Comparison of ENCODE assay signal across 1 cellular context in genomic region chr1:2133039-2133878, GRCh38.
A peak's percentile ranks its signal among the peaks of the same experiment; 100 is the strongest.
TF ChIP-seq lines count a peak whose summit lies in the region.

No MANE protein-coding gene starts in this region.

TF ChIP-seq in K562, 482 proteins besides CTCF, POLR2A, EP300 and RAD21 (continued from another document and continues in another):
- no peak for TF ChIP-seq CHD7 (IDR thresholded peaks at IDR 0.05; ENCODE audit: low read depth, low read length)
- no peak for TF ChIP-seq THRAP3 (IDR thresholded peaks at IDR 0.05; ENCODE audit: borderline replicate concordance)
- TF ChIP-seq TRIM28 (IDR thresholded peaks at IDR 0.05), result no peak
- 0 out of 2 replicates have a peak, but pooled peaks have one; percentile 12 for TF ChIP-seq MBD2 (IDR thresholded peaks at IDR 0.05; ENCODE audit: borderline replicate concordance, low read depth)
- TF ChIP-seq CCAR2 (IDR thresholded peaks at IDR 0.05; ENCODE audit: low read depth, low read length), result no peak
- no peak for TF ChIP-seq RFX5 (IDR thresholded peaks at IDR 0.05; ENCODE audit: low read depth, low read length)
- TF ChIP-seq U2AF1 (optimal IDR thresholded peaks at IDR 0.05; ENCODE audit: low read depth, low read length), result no peak
- TF ChIP-seq HMBOX1 (IDR thresholded peaks at IDR 0.05), result no peak
- no peak for TF ChIP-seq ETS2 (tag; IDR thresholded peaks at IDR 0.05; ENCODE audit: borderline replicate concordance, poor library complexity, severe bottlenecking)
- no peak for TF ChIP-seq NR3C1 (CRISPR knock-in tag; IDR thresholded peaks at IDR 0.05)
- TF ChIP-seq CHD4 (IDR thresholded peaks at IDR 0.05; ENCODE audit: insufficient read depth, insufficient replicate concordance, low read depth, low read length, poor library complexity, severe bottlenecking), result no peak
- no peak for TF ChIP-seq NFE2L1 (tag; IDR thresholded peaks at IDR 0.05; ENCODE audit: borderline replicate concordance, low read depth)
- peak in 1 of 2 experiments; percentile 88; a peak in 2 of 4 replicates for TF ChIP-seq SRF (CRISPR knock-in tag; IDR thresholded peaks at IDR 0.05)
- no peak for TF ChIP-seq IFI16 (CRISPR knock-in tag; IDR thresholded peaks at IDR 0.05)
- TF ChIP-seq BMI1 (IDR thresholded peaks at IDR 0.05; ENCODE audit: low read length), result no peak
- no peak for TF ChIP-seq MAFF (IDR thresholded peaks at IDR 0.05; ENCODE audit: low read length)
- TF ChIP-seq CLOCK (CRISPR knock-in tag; IDR thresholded peaks at IDR 0.05; ENCODE audit: borderline replicate concordance), result no peak
- TF ChIP-seq POLR2B (IDR thresholded peaks at IDR 0.05; ENCODE audit: low read depth, partially characterized antibody), result no peak
- no peak for TF ChIP-seq ZBTB12 (CRISPR knock-in tag; IDR thresholded peaks at IDR 0.05)
- TF ChIP-seq HIVEP1 (CRISPR knock-in tag; IDR thresholded peaks at IDR 0.05), result no peak
- no peak for TF ChIP-seq DDX20 (tag; IDR thresholded peaks at IDR 0.05; ENCODE audit: low read depth)
- TF ChIP-seq ZNF785 (CRISPR knock-in tag; IDR thresholded peaks at IDR 0.05), result no peak
- TF ChIP-seq CBFA2T2 (conservative IDR thresholded peaks at IDR 0.05), result peak; percentile 82
- no peak for TF ChIP-seq ZBTB9 (CRISPR knock-in tag; IDR thresholded peaks at IDR 0.05)
- TF ChIP-seq MAFK (IDR thresholded peaks at IDR 0.05; ENCODE audit: low read length), result no peak
- peak; percentile 63; the same call in 1 of the 2 replicates for TF ChIP-seq RB1 (IDR thresholded peaks at IDR 0.05; ENCODE audit: low read depth)
- TF ChIP-seq ZNF764 (CRISPR knock-in tag; IDR thresholded peaks at IDR 0.05; ENCODE audit: low read depth), result no peak
- TF ChIP-seq ZNF609 (CRISPR knock-in tag; IDR thresholded peaks at IDR 0.05; ENCODE audit: borderline replicate concordance), result no peak
- TF ChIP-seq STAT6 (CRISPR knock-in tag; IDR thresholded peaks at IDR 0.05), result no peak
- TF ChIP-seq ZNF41 (CRISPR knock-in tag; conservative IDR thresholded peaks at IDR 0.05), result no peak
